ENCODE assay signal across 9 cellular contexts in the genomic region with DNA sequence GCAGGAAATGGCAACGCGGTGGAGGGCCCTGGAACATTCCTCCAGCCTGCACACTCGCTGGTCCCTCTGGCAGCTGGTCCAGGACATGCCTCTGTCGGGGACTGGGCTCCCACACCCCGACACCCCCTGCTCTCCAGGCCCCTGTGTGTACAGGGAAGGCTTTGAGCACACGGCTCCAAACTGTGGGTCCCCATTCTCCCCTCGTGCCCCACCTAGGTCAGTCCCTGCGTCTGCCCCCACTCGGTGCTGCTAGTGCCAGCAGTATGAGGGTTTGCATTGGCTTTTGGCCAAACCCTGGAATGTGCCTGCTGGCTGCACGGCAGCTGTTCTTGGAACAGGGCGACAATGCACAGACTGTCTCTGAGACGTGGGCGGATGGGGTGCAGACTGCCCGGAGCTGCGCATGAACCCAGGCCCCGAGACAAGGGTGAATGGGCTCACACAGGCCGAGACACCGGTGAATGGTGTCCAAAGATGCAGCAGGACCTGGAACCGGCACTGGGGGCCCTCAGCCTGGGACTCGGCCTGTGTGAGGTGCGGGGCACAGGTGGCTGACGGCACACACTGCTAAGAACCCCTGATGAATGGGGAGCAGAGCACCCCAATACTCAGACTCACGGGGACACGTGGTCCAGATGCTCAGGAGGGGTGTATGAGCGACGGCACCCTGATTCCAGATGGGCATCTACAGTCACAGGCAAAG. TPM values are rescaled to one million over a fixed set of nuclear protein-coding genes. Genes with fewer than 3 reads are reported as not detected.
DNase-seq lines count a peak whose midpoint lies in the region; ATAC-seq and TF ChIP-seq lines count a peak whose summit lies in the region.
"Had no signal": no experiment of that assay in that cellular context is flagged by ENCODE, and none has a peak within 500 bp of the region (broad histone marks: within the 10 kb centered on the region; RNA-seq: fewer than 3 reads in every experiment).

No MANE protein-coding gene starts in this region.

- in situ Hi-C loops in T47D (cut with HindIII; ENCODE audit: low pct_unique_long_range_greater_than_20kb, low sequenced_read_pairs) = no loop called here

- H3K4me3 ChIP-seq in AG04449 (ENCODE audit: low read depth, low read length) (no peak overlapping the region; the same call in 1 of the 2 replicates), lung (no peak overlapping the region)

- POLR2A ChIA-PET in AG04449 (lab: Yijun Ruan, JAX) = no interaction called here

- peaks cover 0 to 7% of the 10 kb centered on the region in 2 donors for H3K4me1 ChIP-seq in lung (ENCODE audit: control insufficient read depth in 2 of 2, insufficient read depth in 2 of 2, low read length in 2 of 2)

- peak; percentile 53 for DNase-seq in AG04449 (ENCODE audit: low read depth, low spot score)
- peak; percentile 64 for DNase-seq in NCI-H1694 (lab: John Stamatoyannopoulos, UW)
- DNase-seq in T47D (ENCODE audit: low read depth in 1 of 2, low spot score in 1 of 2) = peak; percentile 79 to 97
- DNase-seq in lung (ENCODE audit: low spot score) = peak; percentile 89

- TF ChIP-seq CTCF in AG04449 (IDR thresholded peaks at IDR 0.05; ENCODE audit: insufficient read depth, low read length, missing control alignments) = no peak
- no peak for TF ChIP-seq CTCF in lung (IDR thresholded peaks at IDR 0.05; ENCODE audit: control extremely low read depth, extremely low read depth)

- peak; percentile 55 for ATAC-seq in lung (ENCODE audit: insufficient read depth, low FRiP score)
- ATAC-seq in GM19328 (IDR thresholded peaks at IDR 0.05; ENCODE audit: unreplicated experiment) = no peak
- no peak for ATAC-seq in HG02973 (IDR thresholded peaks at IDR 0.05; ENCODE audit: unreplicated experiment)
- ATAC-seq in GM21825 (IDR thresholded peaks at IDR 0.05; ENCODE audit: unreplicated experiment) = no peak
- ATAC-seq in HG02981 (IDR thresholded peaks at IDR 0.05; ENCODE audit: unreplicated experiment) = no peak

- WGBS in lung, 2 donors = 50 to 76% methylated on average over 26 of the region's 26 CpGs

- no peaks in the 10 kb centered on the region for H3K27me3 ChIP-seq in lung (ENCODE audit: control insufficient read depth, insufficient read depth)

- no peaks in the 10 kb centered on the region for H3K36me3 ChIP-seq in lung (ENCODE audit: control insufficient read depth in 2 of 2, insufficient read depth in 2 of 2, low read length in 2 of 2)

- peak overlapping the region in 1 of 2 donors; percentile 61 for H3K27ac ChIP-seq in lung (ENCODE audit: low read depth in 1 of 2, low read length in 1 of 2)

- no peaks in the 10 kb centered on the region for H3K9me3 ChIP-seq in lung (ENCODE audit: control insufficient read depth in 2 of 2, insufficient read depth in 1 of 2, low read length in 1 of 2)

- CTCF ChIA-PET in AG04449 (lab: Yijun Ruan, JAX) = interaction anchor here (1.0 to 13.7 kb wide), 4 partner anchors 57 to 175 kb away, joined by 3 to 671 read pairs (median 6); no protein-coding TSS in a partner anchor

RNA-seq across cellular contexts. Expression of a gene that starts 7.5 kb away (rescaled TPM):
- total RNA-seq in lung = 10 to 100 TPM in 1 of 2 donors, 1 to 10 TPM in 1; 2.7 to 40.6 TPM
- 10 to 100 TPM; 15.0 to 18.9 TPM for polyA plus RNA-seq in lung
- polyA plus RNA-seq: neural cell had no signal

RNA-seq across cellular contexts. Expression of a gene that starts 11.5 kb away (rescaled TPM):
- total RNA-seq in lung = 10 to 100 TPM in 1 of 2 donors, 1 to 10 TPM in 1; 3.1 to 14.3 TPM
- 10 to 100 TPM; 10.1 to 35.8 TPM for polyA plus RNA-seq in lung
- polyA plus RNA-seq: neural cell had no signal

RNA-seq across cellular contexts. Expression of a gene that starts 25.6 kb away (rescaled TPM):
- 10 to 100 TPM; 44.9 to 72.1 TPM for total RNA-seq in lung
- 100 to 1,000 TPM in 1 of 2 donors, 10 to 100 TPM in 1; 95.7 to 121 TPM for polyA plus RNA-seq in lung
- polyA plus RNA-seq: neural cell had no signal
